ENCODE assay signal across 14 cellular contexts in the genomic region with DNA sequence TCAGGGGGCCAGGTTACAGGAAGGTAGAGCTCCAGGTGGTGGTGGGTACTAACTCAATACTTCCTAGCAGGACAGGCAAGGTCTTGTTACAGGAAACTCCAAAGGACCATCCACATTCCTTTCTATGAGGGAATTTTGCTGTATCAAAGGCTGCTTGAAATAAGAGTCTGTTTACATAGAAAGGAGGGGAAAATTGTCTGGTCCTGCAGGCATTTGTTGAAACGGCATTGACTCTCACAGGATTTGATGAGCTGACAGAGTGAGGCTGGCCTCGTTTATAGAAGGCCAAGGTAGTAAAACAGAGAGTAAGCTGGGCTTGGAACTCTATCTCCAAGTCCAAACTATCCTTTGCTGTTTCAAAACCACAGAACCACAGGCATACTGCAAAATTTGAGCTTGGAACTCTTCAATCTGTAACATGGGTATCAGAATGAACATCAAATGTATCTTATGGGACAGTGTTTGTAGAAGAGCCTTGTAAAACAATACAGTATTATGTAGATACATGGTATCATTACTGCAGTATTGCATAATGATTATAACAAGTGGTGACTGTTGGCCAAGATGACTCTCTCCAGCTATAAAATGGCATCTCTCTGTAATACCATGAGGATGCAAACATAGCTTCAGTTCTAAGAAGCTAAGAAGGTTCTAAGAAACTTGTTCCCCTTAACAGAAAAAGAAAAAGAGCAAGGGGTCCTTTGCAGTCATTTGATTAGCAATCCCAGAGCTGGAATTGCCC.
DNase-seq lines count a peak whose midpoint lies in the region; ATAC-seq and TF ChIP-seq lines count a peak whose summit lies in the region.
"Had no signal": no experiment of that assay in that cellular context is flagged by ENCODE, and none has a peak within 500 bp of the region (broad histone marks: within the 10 kb centered on the region; RNA-seq: fewer than 3 reads in every experiment).

No MANE protein-coding gene starts in this region.

- H3K4me3 Mint-ChIP-seq in natural killer cell treated with Interleukin-12 subunit alpha and Interleukin-12 subunit beta and Interleukin-15 and Interleukin-18, amount 100 ng/mL, for 72 hours: peak overlapping the region; percentile 58
- no peak overlapping the region for H3K4me3 Mint-ChIP-seq in natural killer cell
- no peak overlapping the region for H3K4me3 Mint-ChIP-seq in nephron
- no peak overlapping the region for H3K4me3 Mint-ChIP-seq in CD4-positive, alpha-beta memory T cell
- H3K4me3 Mint-ChIP-seq: activated CD8-positive, alpha-beta T cell treated with anti-CD3 and anti-CD28 coated beads, Interleukin-2, amount 10 ng/mL, durations not matched to agents 7 days and 5 days; T-helper 17 cell had no signal

- H3K27ac Mint-ChIP-seq in natural killer cell treated with Interleukin-12 subunit alpha and Interleukin-12 subunit beta and Interleukin-15 and Interleukin-18, amount 100 ng/mL, for 72 hours: peak overlapping the region; percentile 54 to 60
- peak overlapping the region in 1 of 2 donors; percentile 33 for H3K27ac Mint-ChIP-seq in natural killer cell
- peak overlapping the region; percentile 11 to 38 (median 33) for H3K27ac Mint-ChIP-seq in nephron
- peak overlapping the region in 1 of 7 donors; percentile 44 for H3K27ac Mint-ChIP-seq in CD4-positive, alpha-beta memory T cell
- H3K27ac Mint-ChIP-seq: activated CD8-positive, alpha-beta T cell treated with anti-CD3 and anti-CD28 coated beads, Interleukin-2, amount 10 ng/mL, durations not matched to agents 7 days and 5 days; T-helper 17 cell had no signal

- ATAC-seq in natural killer cell treated with Interleukin-12 subunit alpha and Interleukin-12 subunit beta and Interleukin-15 and Interleukin-18, amount 100 ng/mL, for 72 hours: peak; percentile 69 to 75
- no peak for ATAC-seq in natural killer cell
- ATAC-seq in GM19023 (IDR thresholded peaks at IDR 0.05; ENCODE audit: unreplicated experiment): no peak
- ATAC-seq: T-helper 17 cell had no signal

- no peaks in the 10 kb centered on the region for H3K27me3 Mint-ChIP-seq in natural killer cell treated with Interleukin-12 subunit alpha and Interleukin-12 subunit beta and Interleukin-15 and Interleukin-18, amount 100 ng/mL, for 72 hours
- H3K27me3 Mint-ChIP-seq in natural killer cell (ENCODE audit: low read depth in 2 of 2) (no peaks in the 10 kb centered on the region), nephron (ENCODE audit: low read depth) (peaks cover 3% of the 10 kb centered on the region)
- H3K27me3 Mint-ChIP-seq in CD4-positive, alpha-beta memory T cell: no peaks in the 10 kb centered on the region
- H3K27me3 Mint-ChIP-seq: T-helper 17 cell had no signal

- H3K27me3 ChIP-seq in dorsolateral prefrontal cortex (no peaks in the 10 kb centered on the region), BE2C (no peaks in the 10 kb centered on the region)
- H3K27me3 ChIP-seq in CD4-positive, alpha-beta memory T cell (ENCODE audit: insufficient read depth, low read length): no peaks in the 10 kb centered on the region

- no peaks in the 10 kb centered on the region for H3K9me3 Mint-ChIP-seq in natural killer cell treated with Interleukin-12 subunit alpha and Interleukin-12 subunit beta and Interleukin-15 and Interleukin-18, amount 100 ng/mL, for 72 hours
- H3K9me3 Mint-ChIP-seq in natural killer cell (no peaks in the 10 kb centered on the region), nephron (no peaks in the 10 kb centered on the region)
- H3K9me3 Mint-ChIP-seq in CD4-positive, alpha-beta memory T cell: peaks cover 0 to 2% (median 0%) of the 10 kb centered on the region in 8 donors
- H3K9me3 Mint-ChIP-seq: activated naive CD4-positive, alpha-beta T cell treated with anti-CD3 and anti-CD28 coated beads, Interleukin-2, amount 50 U/mL, for 72 hours had no signal

- DNase-seq in natural killer cell treated with Interleukin-12 subunit alpha and Interleukin-12 subunit beta and Interleukin-15 and Interleukin-18, amount 100 ng/mL, for 72 hours (ENCODE audit: low spot score): no peak
- DNase-seq in natural killer cell (no peak), dorsolateral prefrontal cortex (no peak), BE2C (no peak), NCI-H1694 treated with DMSO at 0.1 percent for 48 hours (lab: John Stamatoyannopoulos, UW) (no peak)
- no peak for DNase-seq in CD4-positive, alpha-beta memory T cell
- DNase-seq: activated CD8-positive, alpha-beta T cell treated with anti-CD3 and anti-CD28 coated beads, Interleukin-2, amount 10 ng/mL, durations not matched to agents 7 days and 5 days; hippocampal formation; NCI-H1436; stimulated activated CD4-positive, alpha-beta T cell treated with anti-CD3 and anti-CD28 coated beads, Interleukin-15, amount 100 ng/mL, for 24 hours; T-helper 17 cell had no signal

- peak overlapping the region in 36 of 59 donors; percentile 1 to 73 (median 32) for H3K27ac ChIP-seq in dorsolateral prefrontal cortex
- H3K27ac ChIP-seq in CD4-positive, alpha-beta memory T cell (ENCODE audit: low read depth, low read length): no peak overlapping the region

- peaks cover 40 to 46% of the 10 kb centered on the region in 2 donors for H3K4me1 Mint-ChIP-seq in natural killer cell treated with Interleukin-12 subunit alpha and Interleukin-12 subunit beta and Interleukin-15 and Interleukin-18, amount 100 ng/mL, for 72 hours (ENCODE audit: low read depth in 2 of 2)
- H3K4me1 Mint-ChIP-seq in natural killer cell (peaks cover 14 to 36% of the 10 kb centered on the region in 2 donors), nephron (peaks cover 47% of the 10 kb centered on the region)
- peaks cover 0 to 4% (median 2%) of the 10 kb centered on the region in 4 donors for H3K4me1 Mint-ChIP-seq in CD4-positive, alpha-beta memory T cell

- TF ChIP-seq CTCF in natural killer cell (IDR thresholded peaks at IDR 0.05) (no peak), dorsolateral prefrontal cortex (IDR thresholded peaks at IDR 0.05 in 54 of 56, conservative IDR thresholded peaks at IDR 0.05 in 2 of 56; ENCODE audit: low read depth in 1 of 56, partially characterized antibody in 56 of 56) (no peak), nephron (IDR thresholded peaks at IDR 0.05; ENCODE audit: unreplicated experiment in 3 of 3) (no peak), BE2C (IDR thresholded peaks at IDR 0.05; ENCODE audit: low read depth, low read length) (no peak)

- CTCF ChIA-PET in CD4-positive, alpha-beta memory T cell (lab: Charles Lee; ENCODE audit: partially characterized antibody): interaction anchor here (1.4 kb wide), 1 partner anchor 10 kb away, joined by 3 read pairs; no protein-coding TSS in a partner anchor

- peaks cover 24% of the 10 kb centered on the region for H3K4me1 ChIP-seq in BE2C
- H3K4me1 ChIP-seq in CD4-positive, alpha-beta memory T cell (ENCODE audit: insufficient read depth, low read length): no peaks in the 10 kb centered on the region

- H3K36me3 ChIP-seq in BE2C: no peaks in the 10 kb centered on the region; the same call in none of the 2 replicates
- peaks cover 5% of the 10 kb centered on the region for H3K36me3 ChIP-seq in CD4-positive, alpha-beta memory T cell (ENCODE audit: insufficient read depth, low read length)

- intact Hi-C loops in natural killer cell (cut with micrococcal nuclease) (no loop called here), dorsolateral prefrontal cortex (cut with DNase I) (loop anchor here (5.0 kb wide), 4 partner anchors 62 to 137 kb away; partner anchors contain the start of gene TRAM2 (in 2 of the 2))
- intact Hi-C loops in CD4-positive, alpha-beta memory T cell (cut with micrococcal nuclease): no loop called here

- POLR2A ChIA-PET in CD4-positive, alpha-beta memory T cell (lab: Charles Lee; ENCODE audit: partially characterized antibody): no interaction called here

- H3K4me3 ChIP-seq in dorsolateral prefrontal cortex (no peak overlapping the region), BE2C (ENCODE audit: low read depth, low read length) (no peak overlapping the region)
- H3K4me3 ChIP-seq in CD4-positive, alpha-beta memory T cell (ENCODE audit: low read length in 2 of 2): no peak overlapping the region

- H3K36me3 Mint-ChIP-seq in natural killer cell treated with Interleukin-12 subunit alpha and Interleukin-12 subunit beta and Interleukin-15 and Interleukin-18, amount 100 ng/mL, for 72 hours: peaks cover 18% of the 10 kb centered on the region
- peaks cover 15% of the 10 kb centered on the region for H3K36me3 Mint-ChIP-seq in natural killer cell
- peaks cover 71% of the 10 kb centered on the region for H3K36me3 Mint-ChIP-seq in nephron (ENCODE audit: low read depth)
- peaks cover 49 to 60% of the 10 kb centered on the region in 2 donors for H3K36me3 Mint-ChIP-seq in CD4-positive, alpha-beta memory T cell
- H3K36me3 Mint-ChIP-seq: activated naive CD4-positive, alpha-beta T cell treated with anti-CD3 and anti-CD28 coated beads, Interleukin-2, amount 50 U/mL, for 72 hours had no signal

- no peaks in the 10 kb centered on the region for H3K9me3 ChIP-seq in BE2C
- no peaks in the 10 kb centered on the region for H3K9me3 ChIP-seq in CD4-positive, alpha-beta memory T cell (ENCODE audit: control insufficient read depth in 1 of 2, low read length in 2 of 2)

Comparison
In these comparisons a context has a peak if more than half of its experiments do, and no peak if none do; other contexts are left out.
1. ATAC-seq: peak in natural killer cell treated with Interleukin-12 subunit alpha and Interleukin-12 subunit beta and Interleukin-15 and Interleukin-18, amount 100 ng/mL, for 72 hours (2 of 2); none in natural killer cell (0 of 3) and GM19023 (single experiment).
2. intact Hi-C loops: an anchor here in dorsolateral prefrontal cortex (5.0 kb wide); none called in natural killer cell and CD4-positive, alpha-beta memory T cell.